Comparison of ENCODE assay signal across 7 cellular contexts in the genomic region with DNA sequence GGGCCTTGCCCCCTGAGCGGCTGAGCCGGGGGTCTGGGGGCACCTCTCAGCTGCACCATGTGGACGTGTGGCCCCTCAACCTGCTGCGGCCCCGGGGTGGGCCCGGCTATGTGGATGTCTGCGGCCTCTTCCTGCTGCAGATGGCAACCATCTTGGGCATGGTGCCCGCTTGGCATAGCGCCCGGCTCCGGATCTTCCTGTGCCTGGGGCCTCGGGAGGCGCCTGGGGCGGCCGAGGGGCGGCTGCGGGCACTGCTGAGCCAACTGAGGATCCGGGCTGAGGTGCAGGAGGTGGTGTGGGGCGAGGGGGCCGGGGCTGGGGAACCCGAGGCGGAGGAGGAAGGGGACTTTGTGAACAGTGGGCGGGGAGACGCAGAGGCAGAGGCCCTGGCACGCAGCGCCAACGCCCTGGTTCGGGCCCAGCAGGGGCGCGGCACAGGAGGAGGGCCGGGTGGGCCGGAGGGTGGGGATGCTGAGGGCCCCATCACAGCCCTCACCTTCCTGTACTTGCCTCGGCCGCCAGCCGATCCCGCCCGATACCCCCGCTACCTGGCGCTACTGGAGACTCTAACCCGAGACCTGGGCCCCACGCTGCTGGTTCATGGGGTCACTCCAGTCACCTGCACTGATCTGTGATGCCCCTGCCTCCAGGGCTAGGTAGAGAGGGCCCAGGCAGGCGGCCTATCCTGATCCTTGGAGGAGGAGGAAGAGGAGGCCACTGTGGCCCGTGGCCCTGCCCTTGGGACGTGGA. TPM values are rescaled to one million over a fixed set of nuclear protein-coding genes. Genes with fewer than 3 reads are reported as not detected.
DNase-seq lines count a peak whose midpoint lies in the region; ATAC-seq and TF ChIP-seq lines count a peak whose summit lies in the region.

No MANE protein-coding gene starts in this region.

- H3K4me1 ChIP-seq in aorta (ENCODE audit: control insufficient read depth in 1 of 2, insufficient read depth in 2 of 2, low read length in 2 of 2), result no peaks in the 10 kb centered on the region

- no peak for TF ChIP-seq CTCF in RWPE1 (conservative IDR thresholded peaks at IDR 0.05; ENCODE audit: low read depth)

- H3K9me3 ChIP-seq in aorta (ENCODE audit: control insufficient read depth, low read length), result no peaks in the 10 kb centered on the region

- H3K27ac ChIP-seq in RWPE1 (peak overlapping the region; percentile 100), aorta (ENCODE audit: low read depth in 1 of 2, low read length in 2 of 2) (peak overlapping the region; percentile 34 to 79)

- CTCF ChIA-PET in RWPE1 (lab: Yijun Ruan, JAX), result no interaction called here

- WGBS in aorta, 2 donors, result 38 to 39% methylated on average over 40 to 44 of the region's 44 CpGs

- H3K36me3 ChIP-seq in aorta (ENCODE audit: control insufficient read depth in 1 of 2, insufficient read depth in 2 of 2, low read length in 1 of 2), result no peaks in the 10 kb centered on the region

- DNase-seq in GOT3 (lab: John Stamatoyannopoulos, UW), result peak; percentile 53
- peak; percentile 67 for DNase-seq in RWPE1 (ENCODE audit: low spot score)
- DNase-seq in dermis blood vessel endothelial cell, result peak; percentile 74
- DNase-seq in myocyte (ENCODE audit: low read depth), result peak; percentile 84
- DNase-seq in aorta, result peak; percentile 90 to 94
- DNase-seq in NCI-H2107 treated with DMSO at 0.1 percent for 48 hours (lab: John Stamatoyannopoulos, UW; ENCODE audit: unreplicated experiment), result no peak

- peak overlapping the region in 1 of 2 donors; percentile 8 for H3K4me3 ChIP-seq in aorta (ENCODE audit: low read length in 2 of 2)

- POLR2A ChIA-PET in RWPE1 (lab: Yijun Ruan, JAX; ENCODE audit: low non-redundant PET), result interaction anchor here (0.6 to 1.0 kb wide), 2 partner anchors 23 to 171 kb away, joined by 3 to 8 read pairs; partner anchors contain the start of gene UFSP1

- no peaks in the 10 kb centered on the region for H3K27me3 ChIP-seq in aorta (ENCODE audit: control insufficient read depth in 1 of 2, insufficient read depth in 2 of 2, low read length in 1 of 2)

- ATAC-seq in aorta (ENCODE audit: low FRiP score), result peak; percentile 38
- no peak for ATAC-seq in GM18502 (IDR thresholded peaks at IDR 0.05; ENCODE audit: poor library complexity, unreplicated experiment)

- intact Hi-C loops in aorta (cut with DNase I), result no loop called here

RNA-seq across cellular contexts. Expression of gene TRIP6, which starts 1.0 kb away (rescaled TPM):
- total RNA-seq in dermis blood vessel endothelial cell, result 43.6 and 61.4 TPM in 2 replicates
- 94.2 and 99.3 TPM in 2 replicates for total RNA-seq in myocyte
- 111 TPM for polyA plus RNA-seq in myocyte (2012)
- 10 to 100 TPM; 77.3 to 80.3 TPM for total RNA-seq in aorta
- polyA plus RNA-seq in aorta, result 100 to 1,000 TPM in 1 of 2 donors, 10 to 100 TPM in 1; 39.3 to 136 TPM

RNA-seq across cellular contexts. Expression of gene SRRT, which starts 8.8 kb away (rescaled TPM):
- total RNA-seq in dermis blood vessel endothelial cell, result 43.9 and 53.9 TPM in 2 replicates
- total RNA-seq in myocyte, result 44.7 and 55.7 TPM in 2 replicates
- 82.6 TPM for polyA plus RNA-seq in myocyte (2012)
- total RNA-seq in aorta, result 100 to 1,000 TPM in 1 of 2 donors, 10 to 100 TPM in 1; 95.5 to 118 TPM
- polyA plus RNA-seq in aorta, result 100 to 1,000 TPM in 1 of 2 donors, 10 to 100 TPM in 1; 22.2 to 151 TPM

RNA-seq across cellular contexts. Expression of gene SLC12A9, which starts 13.6 kb away (rescaled TPM):
- total RNA-seq in dermis blood vessel endothelial cell (37.1 and 39.9 TPM in 2 replicates), myocyte (13.4 and 23.8 TPM in 2 replicates), aorta (10 to 100 TPM; 20.3 to 34.3 TPM)
- polyA plus RNA-seq in myocyte (2012), result 23.6 TPM
- polyA plus RNA-seq in aorta, result 10 to 100 TPM in 1 of 2 donors, 1 to 10 TPM in 1; 8.5 to 43.9 TPM

RNA-seq across cellular contexts. Expression of gene UFSP1, which starts 23.4 kb away (rescaled TPM):
- total RNA-seq in dermis blood vessel endothelial cell (2.2 and 2.9 TPM in 2 replicates), myocyte (8.5 and 14.3 TPM in 2 replicates), aorta (1 to 10 TPM; 2.0 to 2.6 TPM)
- 5.4 TPM for polyA plus RNA-seq in myocyte (2012)
- 1 to 10 TPM; 1.5 to 2.0 TPM for polyA plus RNA-seq in aorta

RNA-seq across cellular contexts. Expression of gene ACHE, which starts 29.5 kb away (rescaled TPM):
- 1.2 and 4.9 TPM in 2 replicates for total RNA-seq in dermis blood vessel endothelial cell
- 51.0 and 84.4 TPM in 2 replicates for total RNA-seq in myocyte
- polyA plus RNA-seq in myocyte (2012), result 6.8 TPM
- total RNA-seq in aorta, result 1 to 10 TPM; 2.0 to 2.6 TPM
- polyA plus RNA-seq in aorta, result 1 to 10 TPM; 1.0 to 1.1 TPM
